Comparison of ENCODE assay signal across 22 cellular contexts in genomic region chr9:133939386-133939785, GRCh38. TPM values are rescaled to one million over a fixed set of nuclear protein-coding genes. Genes with fewer than 3 reads are reported as not detected.
A peak's percentile ranks its signal among the peaks of the same experiment; 100 is the strongest.
DNase-seq lines count a peak whose midpoint lies in the region; ATAC-seq, FAIRE-seq and TF ChIP-seq lines count a peak whose summit lies in the region.
"Had no signal": no experiment of that assay in that cellular context is flagged by ENCODE, and none has a peak within 500 bp of the region (broad histone marks: within the 10 kb centered on the region; RNA-seq: fewer than 3 reads in every experiment).

No MANE protein-coding gene starts in this region.

- CTCF ChIA-PET in H1 (lab: Charles Lee; ENCODE audit: partially characterized antibody), result interaction anchor here (0.8 to 1.5 kb wide), 7 partner anchors 11 to 157 kb away, joined by 3 to 8 read pairs (median 3); no protein-coding TSS in a partner anchor

- no peak for TF ChIP-seq POLR2A in H1 (IDR thresholded peaks at IDR 0.05; ENCODE audit: control extremely low read depth in 1 of 2, low read depth in 2 of 2, low read length in 2 of 2)

- H3K18ac ChIP-seq in H1 (ENCODE audit: extremely low read depth, low read length), result no peak overlapping the region

- H2BK20ac ChIP-seq in H1 (ENCODE audit: low read length), result no peak overlapping the region

- no peak for ATAC-seq in Right ventricle myocardium inferior

- H3K9me3 ChIP-seq in cardiac muscle cell (ENCODE audit: low read depth), result no peaks in the 10 kb centered on the region
- H3K9me3 ChIP-seq in H1 (ENCODE audit: insufficient read depth in 2 of 2, low read depth in 1 of 2, low read length in 1 of 2), result no peaks in the 10 kb centered on the region
- H3K9me3 ChIP-seq: BE2C had no signal

- no peaks in the 10 kb centered on the region for H3K9me3 Mint-ChIP-seq in nephron

- H3K79me2 ChIP-seq in H1 (ENCODE audit: control insufficient read depth in 1 of 2, insufficient read depth in 2 of 2, low read length in 2 of 2), result peaks cover 0 to 31% of the 10 kb centered on the region in 2 experiments; a peak in 3 of 4 replicates

- H2AFZ ChIP-seq in H1 (ENCODE audit: low read length), result no peak overlapping the region

- no peak for TF ChIP-seq EP300 in H1 (IDR thresholded peaks at IDR 0.05; ENCODE audit: borderline replicate concordance in 1 of 2, low read depth in 2 of 2, low read length in 2 of 2)

- peaks cover 4 to 26% of the 10 kb centered on the region in 2 experiments for H4K20me1 ChIP-seq in H1 (replicated peaks in 1 of 2; ENCODE audit: control insufficient read depth in 1 of 2, insufficient read depth in 2 of 2, low read length in 2 of 2)

- H3K27ac Mint-ChIP-seq in nephron, result peak overlapping the region in 2 of 3 experiments; percentile 44 to 65

- peaks cover 4% of the 10 kb centered on the region; the same call in 1 of the 2 replicates for H3K23me2 ChIP-seq in H1 (ENCODE audit: low read depth, low read length)

- H2BK15ac ChIP-seq in H1 (ENCODE audit: low read length), result no peak overlapping the region

- H3K9ac ChIP-seq in H1 (replicated peaks in 1 of 4; ENCODE audit: extremely low read depth in 1 of 4, low read depth in 3 of 4, low read length in 3 of 4), result no peak overlapping the region

- intact Hi-C loops in Right ventricle myocardium inferior (cut with DNase I), result no loop called here

- WGBS in H1 (ENCODE audit: extremely low coverage in 1 of 2, insufficient coverage in 1 of 2, insufficient read length in 1 of 2, insufficient replicate concordance in 2 of 2, low coverage in 1 of 2, low lambda C conversion rate in 2 of 2, missing lambda C conversion rate in 1 of 2), 2 experiments, result 88% methylated on average over 17 of the region's 17 CpGs; no CpG with 5 or more reads in 1 of the 2 experiments

- H3K27me3 ChIP-seq in cardiac muscle cell, result no peaks in the 10 kb centered on the region
- no peaks in the 10 kb centered on the region for H3K27me3 ChIP-seq in H1 (replicated peaks in 1 of 4; ENCODE audit: control insufficient read depth in 3 of 4, extremely low read depth in 1 of 4, insufficient read depth in 3 of 4, low read length in 3 of 4)
- H3K27me3 ChIP-seq: BE2C had no signal

- H3K56ac ChIP-seq in H1 (replicated peaks; ENCODE audit: insufficient read length, low read depth, low read length), result no peak overlapping the region

- peaks cover 5% of the 10 kb centered on the region for H3K79me1 ChIP-seq in H1 (ENCODE audit: low read depth, low read length)

- no peak overlapping the region for H3K4me3 ChIP-seq in cardiac muscle cell
- H3K4me3 ChIP-seq in H1 (ENCODE audit: extremely low read depth in 1 of 4, insufficient read depth in 2 of 4, low read depth in 3 of 4, low read length in 4 of 4), result no peak overlapping the region

- H3K36me3 Mint-ChIP-seq in nephron (ENCODE audit: low read depth), result no peaks in the 10 kb centered on the region

- no peak overlapping the region for H3K14ac ChIP-seq in H1 (ENCODE audit: insufficient read length)

- no peak overlapping the region for H3K4ac ChIP-seq in H1 (replicated peaks; ENCODE audit: insufficient read length, low read depth, low read length)

- peaks cover 14% of the 10 kb centered on the region for H3K4me1 ChIP-seq in cardiac muscle cell (ENCODE audit: low read depth)
- peaks cover 0 to 6% (median 2%) of the 10 kb centered on the region in 4 experiments; a peak in 2 of 7 replicates for H3K4me1 ChIP-seq in H1 (replicated peaks in 1 of 4; ENCODE audit: control insufficient read depth in 3 of 4, insufficient read depth in 4 of 4, low read length in 3 of 4)

- H3K4me1 Mint-ChIP-seq in nephron, result peaks cover 45% of the 10 kb centered on the region

- no peak overlapping the region for H3K23ac ChIP-seq in H1 (ENCODE audit: insufficient read length)

- FAIRE-seq in H1 (lab: Jason Lieb, UNC), result no peak
- FAIRE-seq: G401.6, GM12891, RCC 7860 had no signal

- H3K36me3 ChIP-seq in cardiac muscle cell (no peaks in the 10 kb centered on the region), H1 (ENCODE audit: control insufficient read depth in 2 of 4, insufficient read depth in 4 of 4, low read length in 3 of 4) (peaks cover 0 to 4% (median 1%) of the 10 kb centered on the region in 4 experiments; a peak in 3 of 8 replicates)

- H4K8ac ChIP-seq in H1 (ENCODE audit: extremely low read depth, insufficient read depth, low read length), result no peak overlapping the region; the same call in 1 of the 2 replicates

- H2AK5ac ChIP-seq in H1 (ENCODE audit: low read depth, low read length), result no peak overlapping the region

- H4K5ac ChIP-seq in H1 (ENCODE audit: insufficient read length, low read depth, low read length), result no peak overlapping the region

- H3K4me3 Mint-ChIP-seq in nephron, result no peak overlapping the region

- peak overlapping the region; percentile 7; the same call in 1 of the 2 replicates for H2BK5ac ChIP-seq in H1 (ENCODE audit: low read depth, low read length)

- H3K27ac ChIP-seq in cardiac muscle cell, result peak overlapping the region; percentile 68
- no peak overlapping the region for H3K27ac ChIP-seq in H1 (ENCODE audit: low read depth, low read length)
- H3K27ac ChIP-seq: 22Rv1 had no signal

- DNase-seq in cardiac muscle cell (ENCODE audit: low read depth in 1 of 2, low spot score in 1 of 2) (no peak), Right ventricle myocardium inferior (ENCODE audit: missing footprints) (no peak), H1 (ENCODE audit: low read depth in 1 of 2, low spot score in 2 of 2) (no peak), T-helper 1 cell (no peak), NCI-H128 (lab: John Stamatoyannopoulos, UW; ENCODE audit: unreplicated experiment) (no peak), kidney glomerular epithelial cell (lab: John Stamatoyannopoulos, UW) (no peak)
- no peak for DNase-seq in stimulated activated CD4-positive, alpha-beta T cell treated with anti-CD3 and anti-CD28 coated beads, Interleukin-1b, Interleukin-23, amount 100 ng/mL, for 48 hours
- DNase-seq: BE2C, DND-41, KBM-7, MV-4-11, NCI-H1436, NCI-H2029, NCI-H2171, NCI-H446, NCI-H69, SIG-M5 had no signal

- TF ChIP-seq CTCF in cardiac muscle cell (IDR thresholded peaks at IDR 0.05; ENCODE audit: low read depth, low read length) (no peak), H1 (IDR thresholded peaks at IDR 0.05; ENCODE audit: control extremely low read depth in 1 of 3, insufficient read depth in 1 of 3, low read depth in 1 of 3, low read length in 3 of 3) (no peak), nephron (IDR thresholded peaks at IDR 0.05; ENCODE audit: unreplicated experiment in 3 of 3) (no peak)

- no peak overlapping the region for H2BK120ac ChIP-seq in H1 (replicated peaks; ENCODE audit: low read depth, low read length)

- H2BK12ac ChIP-seq in H1 (ENCODE audit: low read depth, low read length), result no peak overlapping the region

- no peak overlapping the region for H3K4me2 ChIP-seq in H1 (ENCODE audit: insufficient read depth in 1 of 2, low read depth in 2 of 2, low read length in 2 of 2)

- POLR2A ChIA-PET in H1 (lab: Charles Lee; ENCODE audit: partially characterized antibody), result no interaction called here

- TF ChIP-seq RAD21 in H1 (IDR thresholded peaks at IDR 0.05 in 1 of 2, conservative IDR thresholded peaks at IDR 0.05 in 1 of 2; ENCODE audit: low read depth in 2 of 2, low read length in 2 of 2), result no peak

- H3K27me3 Mint-ChIP-seq in nephron (ENCODE audit: low read depth), result no peaks in the 10 kb centered on the region

- H4K91ac ChIP-seq in H1 (replicated peaks; ENCODE audit: insufficient read length, low read length), result no peak overlapping the region

TF ChIP-seq in H1, 55 proteins besides CTCF, POLR2A, EP300 and RAD21:
- TF ChIP-seq ATF2 (IDR thresholded peaks at IDR 0.05; ENCODE audit: low read length) (no peak), SAP30 (IDR thresholded peaks at IDR 0.05; ENCODE audit: insufficient read depth, insufficient replicate concordance, low read length) (no peak), GTF2F1 (IDR thresholded peaks at IDR 0.05; ENCODE audit: borderline replicate concordance, low read depth, low read length) (no peak), POLR2AphosphoS5 (IDR thresholded peaks at IDR 0.05; ENCODE audit: low read depth, low read length) (no peak), SP4 (IDR thresholded peaks at IDR 0.05; ENCODE audit: low read length) (no peak)

RNA-seq across cellular contexts. Expression of gene VAV2, which starts 52.7 kb away (rescaled TPM):
- total RNA-seq in cardiac muscle cell, result 6.7 and 10.8 TPM in 2 replicates
- 15.3 and 18.3 TPM in 2 replicates for polyA plus RNA-seq in cardiac muscle cell
- total RNA-seq in Right ventricle myocardium inferior, result 7.6 TPM
- total RNA-seq in H1 (2021; fragmentation: NEBNext Ultra II Directional; extraction: Animal tissue kit (Norgen Biotek cat#: 25700)), result 34.6 and 37.6 TPM in 2 replicates
- polyA plus RNA-seq in H1 (2011; rRNA removed), result 13.6 and 17.6 TPM in 2 replicates
- polyA plus RNA-seq in H1 (2011; cell fraction: cytosol; rRNA removed), result 20.6 TPM
- polyA plus RNA-seq in H1 (2011; cell fraction: nucleus; rRNA removed), result 40.6 TPM
- polyA plus RNA-seq in H1 (2012, experiment 1 of 2), result 20.5 to 32.6 TPM (median 30.1 TPM) in 4 replicates
- 11.5 TPM for polyA plus RNA-seq in H1 (2012, experiment 2 of 2)
- polyA plus RNA-seq in H1 (2013, experiment 1 of 2), result 15.7 TPM
- 15.9 TPM for polyA plus RNA-seq in H1 (2013, experiment 2 of 2)
- 28.1 and 28.9 TPM in 2 replicates for polyA minus RNA-seq in H1 (2011; rRNA and poly(A)+ RNA removed)
- 19.7 TPM for polyA minus RNA-seq in H1 (2011; cell fraction: cytosol; rRNA and poly(A)+ RNA removed)
- 22.4 TPM for polyA minus RNA-seq in H1 (2011; cell fraction: nucleus; rRNA and poly(A)+ RNA removed)
